Comparison of ENCODE assay signal across 16 cellular contexts in the genomic region with DNA sequence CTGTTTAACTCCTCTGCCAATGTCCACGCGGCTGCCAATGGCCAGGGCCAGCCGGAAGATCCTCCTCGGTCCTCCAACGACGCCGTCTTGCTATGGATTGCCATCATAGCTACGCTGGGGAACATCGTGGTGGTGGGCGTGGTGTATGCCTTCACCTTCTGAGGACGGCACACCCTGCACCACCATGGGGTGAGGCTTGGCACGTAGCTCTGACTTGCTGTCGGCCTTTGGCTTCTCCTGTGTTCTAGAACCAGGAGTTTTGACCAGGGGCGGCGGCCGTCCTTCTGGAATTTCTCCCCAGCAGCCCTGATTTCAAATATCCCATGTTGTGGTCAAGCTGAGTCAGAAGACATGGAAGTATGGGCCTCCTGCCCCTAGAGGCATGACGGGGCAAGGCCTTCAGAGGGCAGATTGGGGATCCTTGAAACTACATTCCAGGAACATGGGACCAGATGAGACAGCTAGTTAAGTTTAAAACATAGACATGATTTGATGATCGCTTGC. TPM values are rescaled to one million over a fixed set of nuclear protein-coding genes. Genes with fewer than 3 reads are reported as not detected.
A peak's percentile ranks its signal among the peaks of the same experiment; 100 is the strongest.
DNase-seq lines count a peak whose midpoint lies in the region; ATAC-seq and TF ChIP-seq lines count a peak whose summit lies in the region.
"Had no signal": no experiment of that assay in that cellular context is flagged by ENCODE, and none has a peak within 500 bp of the region (broad histone marks: within the 10 kb centered on the region; RNA-seq: fewer than 3 reads in every experiment).

No MANE protein-coding gene starts in this region.

- no peaks in the 10 kb centered on the region for H3K36me3 ChIP-seq in PC-3 (ENCODE audit: low read depth, low read length)
- H3K36me3 ChIP-seq: HAP-1 had no signal

- H3K4me1 ChIP-seq in PC-3 (ENCODE audit: insufficient read depth, low read length) (peaks cover 28% of the 10 kb centered on the region), right cardiac atrium (ENCODE audit: control insufficient read depth, insufficient read depth, low read length) (peaks cover 3% of the 10 kb centered on the region)
- H3K4me1 ChIP-seq: HAP-1 had no signal

- H3K4me3 ChIP-seq in PC-3 (ENCODE audit: low read length) (no peak overlapping the region), epithelial cell of esophagus (ENCODE audit: low read length) (no peak overlapping the region), right cardiac atrium (ENCODE audit: low read length) (no peak overlapping the region)
- H3K4me3 ChIP-seq: HAP-1, vagina had no signal

- POLR2A ChIA-PET in PC-3 (lab: Charles Lee; ENCODE audit: unreplicated experiment): no interaction called here

- intact Hi-C loops in PC-3 (cut with micrococcal nuclease): no loop called here
- intact Hi-C loops in sciatic nerve (cut with DNase I): no loop called here
- intact Hi-C loops in right cardiac atrium (cut with DNase I): loop anchor here in 1 of 4 donors (10.0 kb wide), 1 partner anchor 328 kb away; no protein-coding TSS in a partner anchor

- H3F3A ChIP-seq in PC-3 (ENCODE audit: low read length, unreplicated experiment): no peaks in the 10 kb centered on the region

- no peak for TF ChIP-seq CTCF in PC-3 (conservative IDR thresholded peaks at IDR 0.05; ENCODE audit: low read depth, low read length)
- no peak for TF ChIP-seq CTCF in epithelial cell of esophagus (IDR thresholded peaks at IDR 0.05; ENCODE audit: insufficient read depth, low read depth, low read length, missing control alignments)

- H4K20me1 ChIP-seq in PC-3 (ENCODE audit: low read length): no peaks in the 10 kb centered on the region

- BruUV-seq in PC-3 (replicated peaks; lab: Mats Ljungman, UMichigan): no TSS peak

- peak overlapping the region; percentile 42; the same call in 1 of the 2 replicates for H3K4me2 ChIP-seq in PC-3 (ENCODE audit: low read length)

- H3K27me3 ChIP-seq in PC-3 (ENCODE audit: low read length) (0 out of 2 replicates have a peak, but pooled peaks cover 9% of the 10 kb centered on the region), right cardiac atrium (ENCODE audit: control insufficient read depth, insufficient read depth) (no peaks in the 10 kb centered on the region)
- H3K27me3 ChIP-seq: vagina had no signal

- H2AFZ ChIP-seq in PC-3 (ENCODE audit: low read length): no peak overlapping the region

- peak overlapping the region; percentile 27 for H3K27ac ChIP-seq in PC-3 (ENCODE audit: low read length)
- no peak overlapping the region for H3K27ac ChIP-seq in right cardiac atrium (ENCODE audit: low read length)
- H3K27ac ChIP-seq: vagina had no signal

- no peaks in the 10 kb centered on the region for H3K9me3 ChIP-seq in PC-3 (ENCODE audit: low read length)
- no peaks in the 10 kb centered on the region for H3K9me3 ChIP-seq in right cardiac atrium (ENCODE audit: control insufficient read depth, low read length)
- H3K9me3 ChIP-seq: HAP-1, vagina had no signal

- no peaks in the 10 kb centered on the region for H3K9me2 ChIP-seq in PC-3 (replicated peaks; ENCODE audit: low read length)

- WGBS in right cardiac atrium: 96% methylated on average over 18 of the region's 18 CpGs

- CTCF ChIA-PET in PC-3 (lab: Charles Lee): no interaction called here

- H3K79me2 ChIP-seq in PC-3 (ENCODE audit: low read length): no peaks in the 10 kb centered on the region

- ATAC-seq in PC-3: no peak
- ATAC-seq in sciatic nerve: no peak
- ATAC-seq in right cardiac atrium: no peak
- ATAC-seq: activated CD8-positive, alpha-beta memory T cell treated with anti-CD3 and anti-CD28 coated beads, Interleukin-2, amount 10 ng/mL, durations not matched to agents 7 days and 5 days had no signal

- DNase-seq in Daoy (ENCODE audit: low read depth) (peak; percentile 58), PC-3 (peak; percentile 30), epithelial cell of esophagus (ENCODE audit: low read depth) (peak; percentile 10), sciatic nerve (ENCODE audit: low spot score) (peak; percentile 51), NOMO-1 treated with dmso at 0.1 percent for 144 hours (lab: John Stamatoyannopoulos, UW; ENCODE audit: unreplicated experiment) (no peak), right cardiac atrium (no peak), iPS-NIHi7 (ENCODE audit: extremely low spot score) (no peak)
- DNase-seq in activated CD8-positive, alpha-beta memory T cell treated with anti-CD3 and anti-CD28 coated beads, Interleukin-2, amount 50 U/mL, for 4 hours: no peak
- DNase-seq: activated CD8-positive, alpha-beta memory T cell treated with anti-CD3 and anti-CD28 coated beads, Interleukin-2, amount 10 ng/mL, durations not matched to agents 7 days and 5 days; activated naive CD4-positive, alpha-beta T cell treated with Interleukin-2 at 50 U/mL for 16 hours; CD4-positive, CD25-positive, alpha-beta regulatory T cell; DMS79 treated with DMSO at 0.1 percent for 48 hours; midbrain; NCI-H774 had no signal

- no peak overlapping the region for H3K9ac ChIP-seq in PC-3 (ENCODE audit: low read length)

RNA-seq across cellular contexts. Expression of gene C14orf132, which starts 47.5 kb away (rescaled TPM):
- total RNA-seq in Daoy (2014; rRNA removed; shearing (Covaris generic)): 3.7 and 5.9 TPM in 2 replicates
- total RNA-seq in PC-3 (2014; rRNA removed): 0.06 TPM in 1 of 2 replicates, not detected in the other
- total RNA-seq in sciatic nerve: 18.7 TPM
- total RNA-seq in right cardiac atrium: 1 to 10 TPM; 3.7 to 5.3 (median 4.7) TPM
- polyA plus RNA-seq in right cardiac atrium: 2.9 TPM

Comparison
In these comparisons a context has a peak if more than half of its experiments do, and no peak if none do; other contexts are left out.
1. DNase-seq: peak in Daoy (single experiment), PC-3 (single experiment), epithelial cell of esophagus (single experiment) and sciatic nerve (single experiment); none in NOMO-1 treated with dmso at 0.1 percent for 144 hours (single experiment), right cardiac atrium (0 of 3), iPS-NIHi7 (single experiment) and activated CD8-positive, alpha-beta memory T cell treated with anti-CD3 and anti-CD28 coated beads, Interleukin-2, amount 50 U/mL, for 4 hours (single experiment).